Comparison of ENCODE assay signal across 16 cellular contexts in the genomic region with DNA sequence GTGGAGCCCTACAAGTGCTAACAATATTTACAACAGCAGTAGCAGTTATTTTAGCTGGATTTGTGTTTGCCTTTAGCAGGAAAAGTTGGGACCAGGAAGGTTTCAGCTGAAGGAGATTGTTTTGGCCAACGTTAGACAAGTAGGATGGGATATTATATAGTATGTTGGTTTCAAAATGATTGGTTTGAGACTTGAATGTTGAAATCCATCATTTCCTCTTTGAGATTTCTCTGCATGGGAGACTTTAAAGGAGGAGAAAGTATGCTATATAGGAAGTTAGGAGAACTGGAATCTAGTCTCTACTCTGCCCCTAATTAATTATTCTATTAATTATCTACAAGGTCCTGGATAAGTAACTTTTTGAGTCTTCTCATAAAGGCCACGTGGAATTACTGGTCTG.
"Had no signal": no experiment of that assay in that cellular context is flagged by ENCODE, and none has a peak within 500 bp of the region (broad histone marks: within the 10 kb centered on the region; RNA-seq: fewer than 3 reads in every experiment).

No MANE protein-coding gene starts in this region.

- H3K4me3 ChIP-seq: left ventricle myocardium inferior, lower lobe of right lung, neural progenitor cell, pancreas, smooth muscle cell had no signal

- H3K27me3 ChIP-seq: foreskin keratinocyte, neural progenitor cell, pancreas had no signal

- DNase-seq: effector CD4-positive, alpha-beta T cell; endodermal cell; erythroblast; foreskin keratinocyte; kidney; left cardiac atrium; left ventricle myocardium inferior; lower lobe of right lung; occipital lobe; pancreas; right cardiac atrium; stimulated activated CD4-positive, alpha-beta T cell treated with anti-CD3 and anti-CD28 coated beads, Interleukin-2, amount 100 ng/mL, for 48 hours; stimulated activated naive CD4-positive, alpha-beta T cell treated with Interleukin-2 at 50 U/mL for 16 hours; trophoblast cell had no signal

- H3K9me3 ChIP-seq: left ventricle myocardium inferior, lower lobe of right lung, pancreas had no signal

- H3K27ac ChIP-seq: foreskin keratinocyte, left ventricle myocardium inferior, lower lobe of right lung, neural progenitor cell, pancreas had no signal

- H3K4me1 ChIP-seq: lower lobe of right lung, neural progenitor cell had no signal

- H3K36me3 ChIP-seq: left ventricle myocardium inferior, lower lobe of right lung, neural progenitor cell, pancreas had no signal
